ENCODE assay signal across 16 cellular contexts in the genomic region with DNA sequence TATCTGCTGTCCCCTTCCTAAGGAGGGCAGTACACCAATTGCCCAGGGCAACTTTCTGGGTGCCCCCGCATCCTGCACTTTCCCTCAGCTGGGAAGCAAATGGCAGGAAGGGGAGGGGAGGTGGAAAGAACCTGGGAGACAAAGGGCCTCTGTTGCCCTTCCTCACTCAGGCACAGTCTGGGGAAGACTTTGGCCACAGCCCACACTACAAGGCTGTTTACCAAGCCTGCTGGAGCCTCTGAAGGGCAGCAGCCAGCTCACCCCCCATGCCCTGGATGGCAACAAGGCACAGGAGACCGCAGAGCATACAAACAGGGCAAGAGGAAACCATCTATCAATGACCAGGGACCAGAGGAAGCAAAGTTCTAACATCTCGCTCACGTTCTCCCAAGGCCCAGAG.
"Had no signal": no experiment of that assay in that cellular context is flagged by ENCODE, and none has a peak within 500 bp of the region (broad histone marks: within the 10 kb centered on the region; RNA-seq: fewer than 3 reads in every experiment).

No MANE protein-coding gene starts in this region.

- H3K36me3 ChIP-seq: heart left ventricle, neutrophil, thoracic aorta, vagina had no signal

- H3K9me3 ChIP-seq: heart left ventricle, neutrophil, thoracic aorta, vagina had no signal

- H3K27me3 ChIP-seq: heart left ventricle, neutrophil, vagina had no signal

- ATAC-seq: activated T-cell treated with anti-CD3 and anti-CD28 coated beads, Interleukin-2, amount 50 U/mL, for 72 hours; naive thymus-derived CD4-positive, alpha-beta T cell; T-cell had no signal

- H3K4me3 ChIP-seq: heart left ventricle, thoracic aorta, vagina had no signal

- H3K27ac ChIP-seq: neutrophil, thoracic aorta, vagina, VCaP had no signal

- DNase-seq: activated CD4-positive, alpha-beta memory T cell treated with anti-CD3 and anti-CD28 coated beads, Interleukin-2, amount 10 ng/mL, durations not matched to agents 7 days and 5 days; activated CD8-positive, alpha-beta memory T cell treated with anti-CD3 and anti-CD28 coated beads, Interleukin-2, amount 50 U/mL, for 4 hours; activated naive CD8-positive, alpha-beta T cell treated with anti-CD3 and anti-CD28 coated beads, Interleukin-2, amount 10 ng/mL, durations not matched to agents 7 days and 5 days; activated T-cell treated with anti-CD3 and anti-CD28 coated beads, Interleukin-2, amount 50 U/mL, for 72 hours; aorta; heart left ventricle; kidney; naive thymus-derived CD4-positive, alpha-beta T cell; stimulated activated CD4-positive, alpha-beta T cell treated with anti-CD3 and anti-CD28 coated beads, Interleukin-2, amount 100 ng/mL, for 48 hours; stimulated activated naive CD4-positive, alpha-beta T cell treated with Interleukin-2 at 50 U/mL for 16 hours; T-cell; T1000 had no signal

- H3K4me1 ChIP-seq: heart left ventricle had no signal
